9 cellular contexts compared by ENCODE assay signal in the genomic region with DNA sequence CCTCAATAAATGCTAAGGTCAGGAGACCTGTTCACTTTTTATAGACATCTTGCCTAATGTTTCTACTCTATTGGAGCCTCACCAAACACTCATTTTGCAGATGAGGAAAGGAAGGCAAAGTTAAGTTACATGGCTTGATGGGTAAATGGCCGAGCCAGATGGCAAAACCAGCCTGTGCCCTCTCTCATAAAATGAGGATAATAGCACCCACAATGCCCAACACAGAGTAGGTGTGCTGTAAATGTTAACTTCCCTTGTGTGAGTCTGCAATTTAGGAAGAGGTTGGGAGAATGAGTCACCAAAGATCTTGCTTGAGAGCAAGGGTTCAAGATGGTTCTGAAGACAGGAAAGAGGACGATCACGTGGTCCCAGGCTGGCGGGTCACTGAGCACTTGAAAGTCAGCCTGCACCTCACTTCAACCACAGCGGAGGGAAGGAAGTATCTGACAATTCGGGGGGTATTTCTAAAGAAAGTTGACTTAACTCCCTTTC. TPM values are rescaled to one million over a fixed set of nuclear protein-coding genes. Genes with fewer than 3 reads are reported as not detected.
DNase-seq lines count a peak whose midpoint lies in the region; ATAC-seq and TF ChIP-seq lines count a peak whose summit lies in the region.
"Had no signal": no experiment of that assay in that cellular context is flagged by ENCODE, and none has a peak within 500 bp of the region (broad histone marks: within the 10 kb centered on the region; RNA-seq: fewer than 3 reads in every experiment).

No MANE protein-coding gene starts in this region.

- DNase-seq in HL-60 (ENCODE audit: low read depth in 1 of 2, low spot score in 1 of 2) (peak; percentile 89 to 96), esophagus muscularis mucosa (ENCODE audit: extremely low spot score) (no peak), cortex of kidney (lab: John Stamatoyannopoulos, UW) (no peak), left colon (no peak), A172 (ENCODE audit: low spot score) (no peak), omental fat pad (ENCODE audit: low spot score) (no peak)
- DNase-seq in activated CD4-positive, alpha-beta T cell treated with anti-CD3 and anti-CD28 coated beads, Interleukin-2, amount 10 ng/mL, durations not matched to agents 24 days and 14 days, result peak; percentile 88
- DNase-seq in stimulated activated CD8-positive, alpha-beta memory T cell treated with anti-CD3 and anti-CD28 coated beads, Interleukin-2, amount 100 ng/mL, for 48 hours (ENCODE audit: low read depth in 2 of 2), result peak; percentile 46 to 52
- DNase-seq: cerebellar nuclear complex had no signal

- peaks cover 74% of the 10 kb centered on the region for H3K4me1 Mint-ChIP-seq in activated CD4-positive, alpha-beta T cell treated with anti-CD3 and anti-CD28 coated beads, Interleukin-2, amount 10 ng/mL, durations not matched to agents 24 days and 14 days

- H3K27me3 ChIP-seq in HL-60 (ENCODE audit: insufficient read depth, poor library complexity, severe bottlenecking) (no peaks in the 10 kb centered on the region), esophagus muscularis mucosa (peaks cover 4 to 53% (median 19%) of the 10 kb centered on the region in 4 donors)

- peaks cover 65% of the 10 kb centered on the region for H3K36me3 Mint-ChIP-seq in activated CD4-positive, alpha-beta T cell treated with anti-CD3 and anti-CD28 coated beads, Interleukin-2, amount 10 ng/mL, durations not matched to agents 24 days and 14 days (ENCODE audit: low read depth)

- no peak for TF ChIP-seq EP300 in esophagus muscularis mucosa (IDR thresholded peaks at IDR 0.05)

- peak overlapping the region; percentile 81 for H3K4me3 ChIP-seq in HL-60 (replicated peaks; ENCODE audit: insufficient read depth, low read length)
- H3K4me3 ChIP-seq in esophagus muscularis mucosa, result peak overlapping the region; percentile 51 to 69 (median 56)

- TF ChIP-seq POLR2A in esophagus muscularis mucosa (IDR thresholded peaks at IDR 0.05; ENCODE audit: low read depth), result no peak

- H3K36me3 ChIP-seq in esophagus muscularis mucosa, result no peaks in the 10 kb centered on the region

- 73% methylated on average over 6 of the region's 6 CpGs for WGBS in esophagus muscularis mucosa

- TF ChIP-seq CTCF in HL-60 (IDR thresholded peaks at IDR 0.05; ENCODE audit: insufficient read depth, low read length), result no peak
- no peak for TF ChIP-seq CTCF in esophagus muscularis mucosa (IDR thresholded peaks at IDR 0.05)
- no peak for TF ChIP-seq CTCF in omental fat pad (IDR thresholded peaks at IDR 0.05)

- H3K4me3 Mint-ChIP-seq in activated CD4-positive, alpha-beta T cell treated with anti-CD3 and anti-CD28 coated beads, Interleukin-2, amount 10 ng/mL, durations not matched to agents 24 days and 14 days, result peak overlapping the region; percentile 94

- intact Hi-C loops in activated CD4-positive, alpha-beta T cell treated with anti-CD3 and anti-CD28 coated beads, Interleukin-2, amount 10 ng/mL, durations not matched to agents 24 days and 14 days (cut with micrococcal nuclease), result loop anchor here (5.0 to 10.0 kb wide), 2 partner anchors 349 to 1849 kb away; a partner anchor contains a TSS
- intact Hi-C loops in esophagus muscularis mucosa (cut with DNase I), result no loop called here
- intact Hi-C loops in left colon (cut with DNase I, micrococcal nuclease), result no loop called here

- H3K9me3 ChIP-seq in esophagus muscularis mucosa, result no peaks in the 10 kb centered on the region

- H3K27ac Mint-ChIP-seq in activated CD4-positive, alpha-beta T cell treated with anti-CD3 and anti-CD28 coated beads, Interleukin-2, amount 10 ng/mL, durations not matched to agents 24 days and 14 days, result peak overlapping the region; percentile 86

- ATAC-seq in left colon (no peak), omental fat pad (ENCODE audit: low FRiP score) (no peak)

- no peaks in the 10 kb centered on the region for H3K27me3 Mint-ChIP-seq in activated CD4-positive, alpha-beta T cell treated with anti-CD3 and anti-CD28 coated beads, Interleukin-2, amount 10 ng/mL, durations not matched to agents 24 days and 14 days

- H3K4me1 ChIP-seq in esophagus muscularis mucosa, result peaks cover 11 to 20% (median 17%) of the 10 kb centered on the region in 4 donors

- H3K9me3 Mint-ChIP-seq in activated CD4-positive, alpha-beta T cell treated with anti-CD3 and anti-CD28 coated beads, Interleukin-2, amount 10 ng/mL, durations not matched to agents 24 days and 14 days, result peaks cover 15% of the 10 kb centered on the region

- H3K27ac ChIP-seq in HL-60 (replicated peaks) (peak overlapping the region; percentile 84), esophagus muscularis mucosa (replicated peaks in 1 of 4) (peak overlapping the region in 1 of 4 donors; percentile 23)

RNA-seq across cellular contexts. Expression of a gene that starts 3.3 kb away (rescaled TPM):
- total RNA-seq in activated CD4-positive, alpha-beta T cell treated with anti-CD3 and anti-CD28 coated beads, Interleukin-2, amount 10 ng/mL, durations not matched to agents 24 days and 14 days, result 33.8 and 35.3 TPM in 2 replicates
- total RNA-seq in esophagus muscularis mucosa (1 to 10 TPM; 6.2 to 9.2 (median 7.4) TPM), left colon (10 to 100 TPM; 44.8 to 52.9 TPM), omental fat pad (10 to 100 TPM in 1 of 4 donors, 1 to 10 TPM in 3; 1.7 to 10.9 (median 4.1) TPM)
- total RNA-seq in A172 (2014; rRNA removed; shearing (Covaris generic)), result not detected in 2 replicates

Comparison
In these comparisons a context has a peak if more than half of its experiments do, and no peak if none do; other contexts are left out.
1. DNase-seq: peak in HL-60 (2 of 2), activated CD4-positive, alpha-beta T cell treated with anti-CD3 and anti-CD28 coated beads, Interleukin-2, amount 10 ng/mL, durations not matched to agents 24 days and 14 days (single experiment) and stimulated activated CD8-positive, alpha-beta memory T cell treated with anti-CD3 and anti-CD28 coated beads, Interleukin-2, amount 100 ng/mL, for 48 hours (2 of 2); none in esophagus muscularis mucosa (single experiment), cortex of kidney (single experiment), left colon (0 of 2), A172 (single experiment) and omental fat pad (single experiment).